9 cellular contexts compared by ENCODE assay signal in genomic region chr19:50478901-50479715, GRCh38. TPM values are rescaled to one million over a fixed set of nuclear protein-coding genes. Genes with fewer than 3 reads are reported as not detected.
DNase-seq lines count a peak whose midpoint lies in the region; ATAC-seq, FAIRE-seq and TF ChIP-seq lines count a peak whose summit lies in the region.
"Had no signal": no experiment of that assay in that cellular context is flagged by ENCODE, and none has a peak within 500 bp of the region (broad histone marks: within the 10 kb centered on the region; RNA-seq: fewer than 3 reads in every experiment).

No MANE protein-coding gene starts in this region.

- H3K27me3 ChIP-seq in Karpas-422 (ENCODE audit: low read length) (no peaks in the 10 kb centered on the region), bronchial epithelial cell (ENCODE audit: control insufficient read depth, insufficient read depth, low read length) (no peaks in the 10 kb centered on the region), colonic mucosa (no peaks in the 10 kb centered on the region)

- H3K9ac ChIP-seq in Karpas-422 (ENCODE audit: low read length) (no peak overlapping the region), colonic mucosa (ENCODE audit: low read depth in 2 of 2, low read length in 2 of 2) (no peak overlapping the region)

- H3K27ac ChIP-seq in Karpas-422 (ENCODE audit: low read length) (no peak overlapping the region), colonic mucosa (no peak overlapping the region)

- TF ChIP-seq CTCF in bronchial epithelial cell (IDR thresholded peaks at IDR 0.05; ENCODE audit: insufficient read depth, low read length, severe bottlenecking), result peak; percentile 52
- TF ChIP-seq CTCF in colonic mucosa (IDR thresholded peaks at IDR 0.05), result no peak

- no peaks in the 10 kb centered on the region for H4K20me1 ChIP-seq in Karpas-422 (ENCODE audit: insufficient read depth, low read depth, low read length)

- ATAC-seq in GM21423 (IDR thresholded peaks at IDR 0.05; ENCODE audit: unreplicated experiment), result no peak

- H3K4me2 ChIP-seq in Karpas-422 (ENCODE audit: low read depth, low read length, poor library complexity, severe bottlenecking), result no peak overlapping the region

- H3K9me2 ChIP-seq in Karpas-422 (replicated peaks; ENCODE audit: insufficient read depth, low read length), result no peaks in the 10 kb centered on the region

- no peak for FAIRE-seq in bronchial epithelial cell (lab: Jason Lieb, UNC)

- H3K4me1 ChIP-seq in Karpas-422 (ENCODE audit: low read length) (peaks cover 8% of the 10 kb centered on the region), colonic mucosa (peaks cover 8% of the 10 kb centered on the region)

- H3K9me3 ChIP-seq in Karpas-422 (ENCODE audit: low read length) (peaks cover 9% of the 10 kb centered on the region), colonic mucosa (no peaks in the 10 kb centered on the region)

- DNase-seq in SKM-1 treated with dmso at 0.1 percent for 144 hours (lab: John Stamatoyannopoulos, UW; ENCODE audit: unreplicated experiment) (peak; percentile 11), SKM-1 (lab: John Stamatoyannopoulos, UW; ENCODE audit: unreplicated experiment) (no peak), Karpas-422 (peak; percentile 65), bronchial epithelial cell (ENCODE audit: low read depth) (no peak), posterior vena cava (ENCODE audit: low spot score) (peak; percentile 78), DMS53 treated with DMSO at 0.1 percent for 48 hours (lab: John Stamatoyannopoulos, UW; ENCODE audit: unreplicated experiment) (no peak), colonic mucosa (no peak)

- H3K79me2 ChIP-seq in Karpas-422 (ENCODE audit: low read length), result peaks cover 29% of the 10 kb centered on the region

- peaks cover 55% of the 10 kb centered on the region for H3K36me3 ChIP-seq in Karpas-422 (ENCODE audit: insufficient read depth, low read length)
- H3K36me3 ChIP-seq in bronchial epithelial cell (ENCODE audit: control insufficient read depth, insufficient read depth, low read length), result peaks cover 22% of the 10 kb centered on the region
- H3K36me3 ChIP-seq in colonic mucosa, result peaks cover 9% of the 10 kb centered on the region

- H2AFZ ChIP-seq in Karpas-422 (ENCODE audit: low read length), result no peak overlapping the region

- H3K4me3 ChIP-seq in Karpas-422 (ENCODE audit: low read length), result no peak overlapping the region
- no peak overlapping the region for H3K4me3 ChIP-seq in bronchial epithelial cell (ENCODE audit: low read depth, low read length)
- H3K4me3 ChIP-seq in colonic mucosa, result no peak overlapping the region

- intact Hi-C loops in posterior vena cava (cut with DNase I) (no loop called here), colonic mucosa (cut with DNase I) (no loop called here)

RNA-seq across cellular contexts. Expression of gene GARIN5A, which starts 2.5 kb away (rescaled TPM):
- 1.2 TPM in 1 of 2 replicates, not detected in the other for total RNA-seq in Karpas-422 (2014; rRNA removed; shearing (Covaris generic); ENCODE audit: low replicate concordance)
- total RNA-seq in bronchial epithelial cell (0.51 and 0.79 TPM in 2 replicates), posterior vena cava (not detected), colonic mucosa (1 to 10 TPM; 2.1 to 4.4 TPM)

RNA-seq across cellular contexts. Expression of gene EMC10, which starts 2.8 kb away (rescaled TPM):
- total RNA-seq in Karpas-422 (2014; rRNA removed; shearing (Covaris generic); ENCODE audit: low replicate concordance), result 63.7 and 93.4 TPM in 2 replicates
- total RNA-seq in bronchial epithelial cell (24.7 and 37.1 TPM in 2 replicates), posterior vena cava (10 to 100 TPM; 60.2 to 87.6 TPM), colonic mucosa (100 to 1,000 TPM; 112 to 163 TPM)

RNA-seq across cellular contexts. Expression of gene JOSD2, which starts 31.9 kb away (rescaled TPM):
- total RNA-seq in Karpas-422 (2014; rRNA removed; shearing (Covaris generic); ENCODE audit: low replicate concordance), result 15.8 and 42.3 TPM in 2 replicates
- total RNA-seq in bronchial epithelial cell, result 10.5 and 29.3 TPM in 2 replicates
- 10 to 100 TPM; 27.5 to 31.7 TPM for total RNA-seq in posterior vena cava
- 10 to 100 TPM; 27.0 to 45.0 TPM for total RNA-seq in colonic mucosa

RNA-seq across cellular contexts. Expression of gene ASPDH, which starts 34.6 kb away (rescaled TPM):
- not detected in 2 replicates for total RNA-seq in Karpas-422 (2014; rRNA removed; shearing (Covaris generic); ENCODE audit: low replicate concordance)
- total RNA-seq in bronchial epithelial cell, result not detected in 2 replicates
- not detected for total RNA-seq in posterior vena cava
- total RNA-seq in colonic mucosa, result not detected
- total RNA-seq: T-helper 2 cell treated with Interferon-gamma antibody and Interleukin-4, amounts not matched to agents 100 ng/mL and 5 ng/mL, for 36 hours had no signal

RNA-seq across cellular contexts. Expression of gene MYBPC2, which starts 46.4 kb away (rescaled TPM):
- total RNA-seq in Karpas-422 (2014; rRNA removed; shearing (Covaris generic); ENCODE audit: low replicate concordance), result 23.4 and 48.3 TPM in 2 replicates
- total RNA-seq in bronchial epithelial cell, result not detected in 2 replicates
- under 1 TPM in 1 of 2 donors, not detected in 1; 0.05 TPM for total RNA-seq in posterior vena cava
- total RNA-seq in colonic mucosa, result not detected

Comparison
In these comparisons a context has a peak if more than half of its experiments do, and no peak if none do; other contexts are left out.
1. DNase-seq: peak in SKM-1 treated with dmso at 0.1 percent for 144 hours (single experiment), Karpas-422 (single experiment) and posterior vena cava (single experiment); none in SKM-1 (single experiment), bronchial epithelial cell (single experiment), DMS53 treated with DMSO at 0.1 percent for 48 hours (single experiment) and colonic mucosa (single experiment).